Comparison of ENCODE assay signal across 8 cellular contexts in genomic region chr4:82851902-82852750, GRCh38.
A peak's percentile ranks its signal among the peaks of the same experiment; 100 is the strongest.
DNase-seq lines count a peak whose midpoint lies in the region; ATAC-seq, FAIRE-seq and TF ChIP-seq lines count a peak whose summit lies in the region.

No MANE protein-coding gene starts in this region.

- FAIRE-seq in urothelium cell line (lab: Jason Lieb, UNC): no peak

- no peak overlapping the region for H3K9ac ChIP-seq in SK-N-MC (ENCODE audit: insufficient read length)

- TF ChIP-seq CTCF in AG09319 (IDR thresholded peaks at IDR 0.05; ENCODE audit: low read depth, low read length) (peak; percentile 31), GM12872 (IDR thresholded peaks at IDR 0.05; ENCODE audit: insufficient read depth, low read depth, low read length) (peak; percentile 54)

- H3K4me3 ChIP-seq in SK-N-MC: no peak overlapping the region

- DNase-seq in AG09319 (ENCODE audit: extremely low read depth, low read depth) (no peak), SK-N-MC (ENCODE audit: low read depth, low spot score) (peak; percentile 24), fibroblast of the conjunctiva (ENCODE audit: low read depth) (peak; percentile 36), urothelium cell line (ENCODE audit: low spot score) (peak; percentile 14), NCI-H2171 treated with DMSO at 0.1 percent for 48 hours (lab: John Stamatoyannopoulos, UW) (no peak)
- DNase-seq in activated CD4-positive, alpha-beta T cell treated with anti-CD3 and anti-CD28 coated beads, Interleukin-2, amount 50 U/mL, for 4 hours: no peak

- no peaks in the 10 kb centered on the region for H3K9me3 ChIP-seq in SK-N-MC (ENCODE audit: low read depth, low read length)

- no peak for ATAC-seq in GM19467 (IDR thresholded peaks at IDR 0.05; ENCODE audit: unreplicated experiment)

- peaks cover 89% of the 10 kb centered on the region for H3K36me3 ChIP-seq in SK-N-MC (ENCODE audit: insufficient read depth, low read length)

- no peak overlapping the region for H3K27ac ChIP-seq in SK-N-MC

Comparison
In these comparisons a context has a peak if more than half of its experiments do, and no peak if none do; other contexts are left out.
1. DNase-seq: peak in SK-N-MC (single experiment), fibroblast of the conjunctiva (single experiment) and urothelium cell line (single experiment); none in AG09319 (single experiment), NCI-H2171 treated with DMSO at 0.1 percent for 48 hours (single experiment) and activated CD4-positive, alpha-beta T cell treated with anti-CD3 and anti-CD28 coated beads, Interleukin-2, amount 50 U/mL, for 4 hours (0 of 2).